In the genomic region with DNA sequence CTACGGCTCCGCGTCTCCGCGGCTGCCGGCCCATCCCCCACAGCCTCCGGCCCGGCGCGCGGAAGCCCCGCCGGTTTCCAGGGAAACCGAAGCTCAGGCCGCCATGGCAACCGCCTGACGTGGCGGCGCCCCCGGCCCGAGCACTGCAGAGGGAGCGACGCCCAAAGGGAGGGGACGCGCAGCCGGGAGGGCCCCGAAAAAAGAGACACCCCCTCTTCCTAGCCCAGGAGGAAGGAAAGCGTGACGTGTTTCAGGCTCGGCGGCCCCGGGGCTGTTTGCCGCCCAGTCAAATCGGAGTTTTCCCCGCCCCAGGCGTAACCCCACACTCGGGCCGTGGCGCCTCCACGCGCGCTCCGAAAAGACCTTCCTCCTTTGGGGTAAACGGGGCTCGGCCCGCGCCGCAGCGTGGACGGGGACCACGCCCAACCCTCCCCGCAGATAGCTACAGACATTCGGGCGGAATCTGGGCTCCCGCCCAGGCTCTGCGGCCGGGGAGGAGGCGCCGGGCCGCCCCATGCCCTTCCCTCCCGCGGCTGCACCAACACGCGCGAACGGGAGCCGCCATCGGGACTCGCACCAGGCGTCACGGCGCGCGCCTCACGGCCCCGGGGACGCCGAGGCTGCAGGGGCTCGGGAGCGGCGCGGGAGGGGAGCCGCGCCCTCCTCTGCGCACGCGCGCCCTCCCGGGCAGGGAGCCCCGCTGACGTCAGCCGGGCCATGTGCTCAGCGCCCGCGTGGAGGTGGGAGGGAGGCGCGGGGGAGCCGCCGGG, we compare ENCODE assay signal across 1 cellular context.
TF ChIP-seq lines count a peak whose summit lies in the region.

No MANE protein-coding gene starts in this region.

TF ChIP-seq in GM12878, 131 proteins besides CTCF, POLR2A, EP300 and RAD21 (continued from another document):
- 0 out of 2 replicates have a peak, but pooled peaks have one; percentile 57 for TF ChIP-seq POLR2AphosphoS2 (IDR thresholded peaks at IDR 0.05; ENCODE audit: low read depth, low read length)
- peak; percentile 91 for TF ChIP-seq BACH1 (IDR thresholded peaks at IDR 0.05; ENCODE audit: borderline replicate concordance)
- TF ChIP-seq ATF7 (IDR thresholded peaks at IDR 0.05; ENCODE audit: low read depth), result 0 out of 2 replicates have a peak, but pooled peaks have one; percentile 35
- TF ChIP-seq NBN (IDR thresholded peaks at IDR 0.05), result peak; percentile 74
- peak; percentile 84 for TF ChIP-seq CREB1 (IDR thresholded peaks at IDR 0.05; ENCODE audit: low read depth)
- peak; percentile 67 for TF ChIP-seq MYC (IDR thresholded peaks at IDR 0.05; ENCODE audit: insufficient read depth, insufficient read length, insufficient replicate concordance, low read length, severe bottlenecking)
- TF ChIP-seq DPF2 (IDR thresholded peaks at IDR 0.05), result peak; percentile 56
- peak; percentile 76 for TF ChIP-seq KLF5 (IDR thresholded peaks at IDR 0.05; ENCODE audit: partially characterized antibody)
- TF ChIP-seq, protein P1, sequence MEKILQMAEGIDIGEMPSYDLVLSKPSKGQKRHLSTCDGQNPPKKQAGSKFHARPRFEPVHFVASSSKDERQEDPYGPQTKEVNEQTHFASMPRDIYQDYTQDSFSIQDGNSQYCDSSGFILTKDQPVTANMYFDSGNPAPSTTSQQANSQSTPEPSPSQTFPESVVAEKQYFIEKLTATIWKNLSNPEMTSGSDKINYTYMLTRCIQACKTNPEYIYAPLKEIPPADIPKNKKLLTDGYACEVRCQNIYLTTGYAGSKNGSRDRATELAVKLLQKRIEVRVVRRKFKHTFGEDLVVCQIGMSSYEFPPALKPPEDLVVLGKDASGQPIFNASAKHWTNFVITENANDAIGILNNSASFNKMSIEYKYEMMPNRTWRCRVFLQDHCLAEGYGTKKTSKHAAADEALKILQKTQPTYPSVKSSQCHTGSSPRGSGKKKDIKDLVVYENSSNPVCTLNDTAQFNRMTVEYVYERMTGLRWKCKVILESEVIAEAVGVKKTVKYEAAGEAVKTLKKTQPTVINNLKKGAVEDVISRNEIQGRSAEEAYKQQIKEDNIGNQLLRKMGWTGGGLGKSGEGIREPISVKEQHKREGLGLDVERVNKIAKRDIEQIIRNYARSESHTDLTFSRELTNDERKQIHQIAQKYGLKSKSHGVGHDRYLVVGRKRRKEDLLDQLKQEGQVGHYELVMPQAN (conservative IDR thresholded peaks at IDR 0.05), result peak; percentile 92
- TF ChIP-seq ZNF217 (IDR thresholded peaks at IDR 0.05), result no peak
- no peak for TF ChIP-seq SMC3 (IDR thresholded peaks at IDR 0.05; ENCODE audit: borderline replicate concordance, low read length)
- peak; percentile 91 for TF ChIP-seq BMI1 (IDR thresholded peaks at IDR 0.05; ENCODE audit: borderline replicate concordance)
- TF ChIP-seq, protein P2, sequence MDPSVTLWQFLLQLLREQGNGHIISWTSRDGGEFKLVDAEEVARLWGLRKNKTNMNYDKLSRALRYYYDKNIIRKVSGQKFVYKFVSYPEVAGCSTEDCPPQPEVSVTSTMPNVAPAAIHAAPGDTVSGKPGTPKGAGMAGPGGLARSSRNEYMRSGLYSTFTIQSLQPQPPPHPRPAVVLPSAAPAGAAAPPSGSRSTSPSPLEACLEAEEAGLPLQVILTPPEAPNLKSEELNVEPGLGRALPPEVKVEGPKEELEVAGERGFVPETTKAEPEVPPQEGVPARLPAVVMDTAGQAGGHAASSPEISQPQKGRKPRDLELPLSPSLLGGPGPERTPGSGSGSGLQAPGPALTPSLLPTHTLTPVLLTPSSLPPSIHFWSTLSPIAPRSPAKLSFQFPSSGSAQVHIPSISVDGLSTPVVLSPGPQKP (IDR thresholded peaks at IDR 0.05; ENCODE audit: low read depth, low read length), result no peak
